In genomic region chr17:66547170-66547865, GRCh38 we compare ENCODE assay signal across 11 cellular contexts.
DNase-seq lines count a peak whose midpoint lies in the region; ATAC-seq and FAIRE-seq lines count a peak whose summit lies in the region.
"Had no signal": no experiment of that assay in that cellular context is flagged by ENCODE, and none has a peak within 500 bp of the region (broad histone marks: within the 10 kb centered on the region; RNA-seq: fewer than 3 reads in every experiment).

No MANE protein-coding gene starts in this region.

- CTCF ChIA-PET in activated CD4-positive, alpha-beta memory T cell treated with anti-CD3 and anti-CD28 coated beads, Interleukin-2, amount 10 ng/mL, durations not matched to agents 7 days and 5 days (lab: Charles Lee), result interaction anchor here (0.8 to 2.6 kb wide), 5 partner anchors 17 to 292 kb away, joined by 3 to 9 read pairs (median 4); no protein-coding TSS in a partner anchor

- ATAC-seq in HG02938 (IDR thresholded peaks at IDR 0.05; ENCODE audit: unreplicated experiment), result no peak

- H3K4me1 Mint-ChIP-seq in activated CD4-positive, alpha-beta memory T cell treated with anti-CD3 and anti-CD28 coated beads, Interleukin-2, amount 10 ng/mL, durations not matched to agents 7 days and 5 days, result peaks cover 74% of the 10 kb centered on the region
- H3K4me1 Mint-ChIP-seq in immature natural killer cell, result peaks cover 73 to 85% of the 10 kb centered on the region in 2 donors
- H3K4me1 Mint-ChIP-seq: memory B cell had no signal

- H3K9me3 Mint-ChIP-seq in activated CD4-positive, alpha-beta memory T cell treated with anti-CD3 and anti-CD28 coated beads, Interleukin-2, amount 10 ng/mL, durations not matched to agents 7 days and 5 days, result peaks cover 3% of the 10 kb centered on the region
- H3K9me3 Mint-ChIP-seq in immature natural killer cell, result no peaks in the 10 kb centered on the region

- DNase-seq in stimulated activated naive CD4-positive, alpha-beta T cell treated with Interleukin-2 at 50 U/mL for 16 hours (lab: John Stamatoyannopoulos, UW), result peak; percentile 8
- DNase-seq in stimulated activated naive CD4-positive, alpha-beta T cell (lab: John Stamatoyannopoulos, UW), result no peak
- DNase-seq in activated CD4-positive, alpha-beta memory T cell treated with anti-CD3 and anti-CD28 coated beads, Interleukin-2, amount 10 ng/mL, durations not matched to agents 7 days and 5 days, result peak; percentile 22
- DNase-seq in immature natural killer cell, result no peak
- DNase-seq in urothelium cell line (ENCODE audit: low spot score), result no peak
- DNase-seq in HK-2 (ENCODE audit: unreplicated experiment), result no peak
- DNase-seq in hippocampal formation (lab: John Stamatoyannopoulos, UW), result no peak
- DNase-seq: effector CD4-positive, alpha-beta T cell; NCI-H2081 had no signal

- peak overlapping the region; percentile 79 for H3K27ac Mint-ChIP-seq in activated CD4-positive, alpha-beta memory T cell treated with anti-CD3 and anti-CD28 coated beads, Interleukin-2, amount 10 ng/mL, durations not matched to agents 7 days and 5 days
- H3K27ac Mint-ChIP-seq in immature natural killer cell, result peak overlapping the region; percentile 83 to 94 (median 92)
- H3K27ac Mint-ChIP-seq: memory B cell had no signal

- H3K36me3 Mint-ChIP-seq in activated CD4-positive, alpha-beta memory T cell treated with anti-CD3 and anti-CD28 coated beads, Interleukin-2, amount 10 ng/mL, durations not matched to agents 7 days and 5 days (ENCODE audit: low read depth), result peaks cover 46% of the 10 kb centered on the region
- peaks cover 0 to 11% (median 4%) of the 10 kb centered on the region in 3 donors for H3K36me3 Mint-ChIP-seq in immature natural killer cell
- H3K36me3 Mint-ChIP-seq: memory B cell had no signal

- H3K4me3 Mint-ChIP-seq in activated CD4-positive, alpha-beta memory T cell treated with anti-CD3 and anti-CD28 coated beads, Interleukin-2, amount 10 ng/mL, durations not matched to agents 7 days and 5 days, result peak overlapping the region; percentile 49
- H3K4me3 Mint-ChIP-seq in immature natural killer cell, result peak overlapping the region; percentile 61 to 86 (median 81)
- H3K4me3 Mint-ChIP-seq: memory B cell had no signal

- H3K27me3 Mint-ChIP-seq in activated CD4-positive, alpha-beta memory T cell treated with anti-CD3 and anti-CD28 coated beads, Interleukin-2, amount 10 ng/mL, durations not matched to agents 7 days and 5 days, result no peaks in the 10 kb centered on the region
- peaks cover 0 to 2% (median 0%) of the 10 kb centered on the region in 3 donors for H3K27me3 Mint-ChIP-seq in immature natural killer cell (ENCODE audit: low read depth in 3 of 3)

- POLR2A ChIA-PET in activated CD4-positive, alpha-beta memory T cell treated with anti-CD3 and anti-CD28 coated beads, Interleukin-2, amount 10 ng/mL, durations not matched to agents 7 days and 5 days (lab: Charles Lee), result interaction anchor here (0.7 to 2.0 kb wide), 8 partner anchors 17 to 244 kb away, joined by 3 to 8 read pairs (median 4); no protein-coding TSS in a partner anchor

- FAIRE-seq in urothelium cell line (lab: Jason Lieb, UNC), result peak; percentile 35

Comparison
In these comparisons a context has a peak if more than half of its experiments do, and no peak if none do; other contexts are left out.
1. DNase-seq: peak in stimulated activated naive CD4-positive, alpha-beta T cell treated with Interleukin-2 at 50 U/mL for 16 hours (single experiment) and activated CD4-positive, alpha-beta memory T cell treated with anti-CD3 and anti-CD28 coated beads, Interleukin-2, amount 10 ng/mL, durations not matched to agents 7 days and 5 days (single experiment); none in stimulated activated naive CD4-positive, alpha-beta T cell (0 of 6), immature natural killer cell (0 of 3), urothelium cell line (single experiment), HK-2 (single experiment) and hippocampal formation (0 of 2).